In genomic region chr12:100141666-100141997, GRCh38 we compare ENCODE assay signal across 8 cellular contexts. TPM values are rescaled to one million over a fixed set of nuclear protein-coding genes. Genes with fewer than 3 reads are reported as not detected.
DNase-seq lines count a peak whose midpoint lies in the region; ATAC-seq and TF ChIP-seq lines count a peak whose summit lies in the region.

No MANE protein-coding gene starts in this region.

- in situ Hi-C loops in GM13977 (cut with MboI; ENCODE audit: low pct_unique_long_range_greater_than_20kb, low sequenced_read_pairs, unreplicated experiment): no loop called here

- CTCF ChIA-PET in SK-N-SH (lab: Yijun Ruan, JAX): interaction anchor here (1.6 kb wide), 1 partner anchor 44 kb away, joined by 5 read pairs; no protein-coding TSS in a partner anchor

- TF ChIP-seq POLR2A in suprapubic skin (IDR thresholded peaks at IDR 0.05): no peak

- H3K36me3 ChIP-seq in SK-N-SH (replicated peaks in 1 of 2; ENCODE audit: control insufficient read depth in 1 of 2, insufficient read depth in 2 of 2, low read length in 1 of 2) (no peaks in the 10 kb centered on the region), suprapubic skin (no peaks in the 10 kb centered on the region)

- TF ChIP-seq EP300 in SK-N-SH (IDR thresholded peaks at IDR 0.05; ENCODE audit: borderline replicate concordance in 1 of 2, low read depth in 1 of 2, low read length in 1 of 2) (no peak), suprapubic skin (IDR thresholded peaks at IDR 0.05) (no peak)

- H2AFZ ChIP-seq in SK-N-SH (ENCODE audit: low read depth): peak overlapping the region; percentile 96

- peak overlapping the region; percentile 88 to 91 for H3K27ac ChIP-seq in SK-N-SH (ENCODE audit: low read depth in 2 of 2, low read length in 1 of 2)
- peak overlapping the region; percentile 100 for H3K27ac ChIP-seq in suprapubic skin

- peaks cover 16% of the 10 kb centered on the region; the same call in 1 of the 2 replicates for H4K20me1 ChIP-seq in SK-N-SH (ENCODE audit: insufficient read depth)

- TF ChIP-seq CTCF in SK-N-SH (IDR thresholded peaks at IDR 0.05): no peak
- no peak for TF ChIP-seq CTCF in suprapubic skin (IDR thresholded peaks at IDR 0.05)
- TF ChIP-seq CTCF in GM13977 (IDR thresholded peaks at IDR 0.05; ENCODE audit: extremely low read depth, insufficient read depth, missing control alignments): no peak

- POLR2A ChIA-PET in SK-N-SH (lab: Yijun Ruan, JAX): no interaction called here

- H3K9me3 ChIP-seq in SK-N-SH (no peaks in the 10 kb centered on the region), suprapubic skin (no peaks in the 10 kb centered on the region)

- H3K27me3 ChIP-seq in SK-N-SH (ENCODE audit: insufficient read depth) (no peaks in the 10 kb centered on the region), suprapubic skin (no peaks in the 10 kb centered on the region)

- peaks cover 15% of the 10 kb centered on the region for H3F3A ChIP-seq in SK-N-SH (replicated peaks; ENCODE audit: insufficient read depth)

- peak; percentile 38 to 76 for DNase-seq in AML-193 (lab: John Stamatoyannopoulos, UW)
- DNase-seq in SK-N-SH: no peak
- DNase-seq in dedifferentiated amniotic fluid mesenchymal stem cell (ENCODE audit: extremely low spot score): peak; percentile 90
- DNase-seq in medulla oblongata (ENCODE audit: extremely low spot score): peak; percentile 64
- DNase-seq in suprapubic skin (ENCODE audit: low spot score in 2 of 2): no peak
- no peak for DNase-seq in GM13977 (ENCODE audit: low spot score)

- H3K4me1 ChIP-seq in SK-N-SH (ENCODE audit: control insufficient read depth in 1 of 2, insufficient read depth in 2 of 2, low read depth in 1 of 2, low read length in 1 of 2) (peaks cover 7 to 25% of the 10 kb centered on the region in 2 experiments), suprapubic skin (peaks cover 39% of the 10 kb centered on the region)

- WGBS in SK-N-SH (ENCODE audit: low lambda C conversion rate): 1% methylated on average over 6 of the region's 6 CpGs
- WGBS in suprapubic skin: 5% methylated on average over 6 of the region's 6 CpGs

- H3K9ac ChIP-seq in SK-N-SH: peak overlapping the region; percentile 98

- no peak for TF ChIP-seq RAD21 in SK-N-SH (IDR thresholded peaks at IDR 0.05; ENCODE audit: low read length)

- H3K79me2 ChIP-seq in SK-N-SH (ENCODE audit: insufficient read depth): peaks cover 57% of the 10 kb centered on the region

- H3K4me3 ChIP-seq in SK-N-SH (ENCODE audit: low read depth in 2 of 2, low read length in 1 of 2) (peak overlapping the region; percentile 92 to 94), suprapubic skin (peak overlapping the region; percentile 100)

- ATAC-seq in GM19025 (IDR thresholded peaks at IDR 0.05; ENCODE audit: low read depth, unreplicated experiment): peak; percentile 12
- peak; percentile 19 for ATAC-seq in HG03354 (IDR thresholded peaks at IDR 0.05; ENCODE audit: poor library complexity, severe bottlenecking, unreplicated experiment)

- H3K4me2 ChIP-seq in SK-N-SH: peak overlapping the region; percentile 91

- H3K9me2 ChIP-seq in SK-N-SH: no peaks in the 10 kb centered on the region

TF ChIP-seq in SK-N-SH, 30 proteins besides CTCF, POLR2A, EP300 and RAD21 (continues in another document):
- TF ChIP-seq GABPA (IDR thresholded peaks at IDR 0.05; ENCODE audit: low read depth): no peak
- TF ChIP-seq NRF1 (IDR thresholded peaks at IDR 0.05; ENCODE audit: low read depth, low read length): no peak
- TF ChIP-seq EZH2phosphoT487 (IDR thresholded peaks at IDR 0.05; ENCODE audit: borderline replicate concordance, low read depth): no peak
- no peak for TF ChIP-seq FOXM1 (IDR thresholded peaks at IDR 0.05; ENCODE audit: low read depth)
- no peak for TF ChIP-seq USF2 (IDR thresholded peaks at IDR 0.05; ENCODE audit: borderline replicate concordance, low read depth, low read length)
- peak; percentile 53 for TF ChIP-seq JUND (IDR thresholded peaks at IDR 0.05)
- TF ChIP-seq PBX3 (IDR thresholded peaks at IDR 0.05): peak; percentile 45; the same call in 1 of the 2 replicates
- no peak for TF ChIP-seq TEAD4 (IDR thresholded peaks at IDR 0.05; ENCODE audit: borderline replicate concordance, insufficient read depth)
- no peak for TF ChIP-seq IRF3 (IDR thresholded peaks at IDR 0.05; ENCODE audit: low read depth, low read length)
- TF ChIP-seq GATA2 (CRISPR knock-in tag; IDR thresholded peaks at IDR 0.05): no peak
- no peak for TF ChIP-seq POLR2AphosphoS5 (IDR thresholded peaks at IDR 0.05; ENCODE audit: low read depth, low read length)
- TF ChIP-seq TAF1 (IDR thresholded peaks at IDR 0.05; ENCODE audit: borderline replicate concordance, low read depth, low read length): peak; percentile 37; the same call in 1 of the 2 replicates
- no peak for TF ChIP-seq SMC3 (IDR thresholded peaks at IDR 0.05; ENCODE audit: low read depth, low read length)
- TF ChIP-seq YY1 (IDR thresholded peaks at IDR 0.05; ENCODE audit: low read depth): no peak
- TF ChIP-seq MEF2A (IDR thresholded peaks at IDR 0.05; ENCODE audit: borderline replicate concordance, low read depth): no peak
- no peak for TF ChIP-seq USF1 (IDR thresholded peaks at IDR 0.05; ENCODE audit: borderline replicate concordance, low read depth)
- no peak for TF ChIP-seq CHD2 (IDR thresholded peaks at IDR 0.05; ENCODE audit: low read length, partially characterized antibody)
- no peak for TF ChIP-seq RXRA (IDR thresholded peaks at IDR 0.05; ENCODE audit: borderline replicate concordance, low read depth)
- peak; percentile 35; the same call in 1 of the 2 replicates for TF ChIP-seq MAX (IDR thresholded peaks at IDR 0.05; ENCODE audit: low read depth)
- no peak for TF ChIP-seq MXI1 (IDR thresholded peaks at IDR 0.05; ENCODE audit: low read depth, low read length)
- no peak for TF ChIP-seq ELF1 (IDR thresholded peaks at IDR 0.05)
- TF ChIP-seq RFX5 (IDR thresholded peaks at IDR 0.05; ENCODE audit: low read length): no peak
- no peak for TF ChIP-seq FOXJ3 (CRISPR knock-in tag; IDR thresholded peaks at IDR 0.05)

RNA-seq across cellular contexts. Expression of gene BLTP3B, which starts 1.0 kb away (rescaled TPM):
- polyA plus RNA-seq in SK-N-SH (2012; rRNA removed): 5.8 and 7.1 TPM in 2 replicates
- 9.4 and 10.5 TPM in 2 replicates for polyA plus RNA-seq in SK-N-SH (2012; cell fraction: cytosol; rRNA removed)
- 2.7 and 5.6 TPM in 2 replicates for polyA plus RNA-seq in SK-N-SH (2012; cell fraction: nucleus; rRNA removed)
- 10 to 100 TPM; 18.6 to 27.3 (median 22.2) TPM for total RNA-seq in suprapubic skin

RNA-seq across cellular contexts. Expression of gene ACTR6, which starts 59.0 kb away (rescaled TPM):
- 20.6 and 21.5 TPM in 2 replicates for polyA plus RNA-seq in SK-N-SH (2012; rRNA removed)
- 29.8 and 53.4 TPM in 2 replicates for polyA plus RNA-seq in SK-N-SH (2012; cell fraction: cytosol; rRNA removed)
- polyA plus RNA-seq in SK-N-SH (2012; cell fraction: nucleus; rRNA removed): 8.3 and 25.6 TPM in 2 replicates
- 10 to 100 TPM; 10.6 to 36.6 (median 11.7) TPM for total RNA-seq in suprapubic skin

Comparison
In these comparisons a context has a peak if more than half of its experiments do, and no peak if none do; other contexts are left out.
1. DNase-seq: peak in AML-193 (2 of 2), dedifferentiated amniotic fluid mesenchymal stem cell (single experiment) and medulla oblongata (single experiment); none in SK-N-SH (single experiment), suprapubic skin (0 of 2) and GM13977 (single experiment).